Comparison of ENCODE assay signal across 10 cellular contexts in the genomic region with DNA sequence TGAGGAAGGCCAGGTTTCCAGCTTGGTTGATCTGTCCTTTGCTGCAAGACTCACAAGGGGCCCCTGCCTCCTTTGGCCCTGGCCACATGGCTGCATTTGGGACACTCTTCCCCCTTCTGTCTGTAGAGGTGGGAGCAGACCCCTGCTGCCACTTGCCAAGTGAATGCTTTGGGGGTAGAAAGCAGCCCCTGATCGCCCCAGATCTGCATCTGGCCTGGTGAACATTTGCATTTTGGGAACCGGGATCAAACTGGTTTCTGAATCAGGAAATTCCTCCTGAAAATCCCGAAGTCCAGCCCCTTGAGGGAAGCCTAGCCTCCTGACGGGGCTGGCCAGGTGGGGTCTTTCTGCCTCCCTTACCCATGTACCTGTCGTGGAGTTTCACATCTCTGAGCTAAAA.
DNase-seq lines count a peak whose midpoint lies in the region; ATAC-seq lines count a peak whose summit lies in the region.
"Had no signal": no experiment of that assay in that cellular context is flagged by ENCODE, and none has a peak within 500 bp of the region (broad histone marks: within the 10 kb centered on the region; RNA-seq: fewer than 3 reads in every experiment).

No MANE protein-coding gene starts in this region.

- H3K27ac ChIP-seq in BLaER1 treated with 17β-estradiol and CSF1 and Interleukin-3, amounts not matched to agents 10 nM and 100 nM: no peak overlapping the region
- H3K27ac ChIP-seq in rectal smooth muscle tissue (ENCODE audit: low read depth, low read length): no peak overlapping the region

- peaks cover 0 to 17% (median 7%) of the 10 kb centered on the region in 11 experiments; a peak in 9 of 22 replicates for H3K36me3 ChIP-seq in BLaER1 treated with 17β-estradiol and CSF1 and Interleukin-3, amounts not matched to agents 10 nM and 100 nM
- H3K36me3 ChIP-seq in adipocyte (ENCODE audit: control insufficient read depth, insufficient read depth, low read length, severe bottlenecking) (no peaks in the 10 kb centered on the region), iPS-15b (ENCODE audit: control insufficient read depth, insufficient read depth, low read length) (peaks cover 15% of the 10 kb centered on the region), rectal smooth muscle tissue (ENCODE audit: control insufficient read depth, insufficient read depth, low read length) (peaks cover 2% of the 10 kb centered on the region)

- H3K9ac ChIP-seq in BLaER1 treated with 17β-estradiol and CSF1 and Interleukin-3, amounts not matched to agents 10 nM and 100 nM: no peak overlapping the region
- H3K9ac ChIP-seq in adipocyte (ENCODE audit: low read length) (peak overlapping the region; percentile 25), iPS-15b (ENCODE audit: low read depth, low read length) (no peak overlapping the region), rectal smooth muscle tissue (ENCODE audit: low read length) (no peak overlapping the region)

- ATAC-seq in GM19351 (IDR thresholded peaks at IDR 0.05; ENCODE audit: unreplicated experiment): no peak

- peak overlapping the region; percentile 40 to 75 (median 68); a peak in 19 of 22 replicates for H3K4me2 ChIP-seq in BLaER1 treated with 17β-estradiol and CSF1 and Interleukin-3, amounts not matched to agents 10 nM and 100 nM

- DNase-seq in adipocyte (ENCODE audit: low read depth) (no peak), NCI-H146 treated with DMSO at 0.1 percent for 48 hours (lab: John Stamatoyannopoulos, UW; ENCODE audit: unreplicated experiment) (no peak), NCI-H2227 (lab: John Stamatoyannopoulos, UW; ENCODE audit: unreplicated experiment) (no peak)
- no peak for DNase-seq in stimulated activated CD4-positive, alpha-beta T cell treated with anti-CD3 and anti-CD28 coated beads, Interleukin-4, amount 100 ng/mL, for 1 hour
- DNase-seq: cortex of kidney, NCI-H446 treated with DMSO at 0.1 percent for 48 hours had no signal

- H3K9me3 ChIP-seq in BLaER1 treated with 17β-estradiol and CSF1 and Interleukin-3, amounts not matched to agents 10 nM and 100 nM (replicated peaks in 1 of 11): no peaks in the 10 kb centered on the region
- no peaks in the 10 kb centered on the region for H3K9me3 ChIP-seq in adipocyte (ENCODE audit: control insufficient read depth, low read length)
- H3K9me3 ChIP-seq in iPS-15b (ENCODE audit: control insufficient read depth, insufficient read depth, low read length): no peaks in the 10 kb centered on the region

- peaks cover 0 to 51% (median 36%) of the 10 kb centered on the region in 11 experiments; a peak in 18 of 22 replicates for H4K20me1 ChIP-seq in BLaER1 treated with 17β-estradiol and CSF1 and Interleukin-3, amounts not matched to agents 10 nM and 100 nM

- H3K4me3 ChIP-seq in BLaER1 treated with 17β-estradiol and CSF1 and Interleukin-3, amounts not matched to agents 10 nM and 100 nM: 0 out of 20 replicates have a peak overlapping the region, but pooled peaks of 1 of the 10 experiments have one; percentile 11
- H3K4me3 ChIP-seq in adipocyte (ENCODE audit: low read length) (peak overlapping the region; percentile 52), iPS-15b (ENCODE audit: low read depth, low read length) (peak overlapping the region; percentile 68), rectal smooth muscle tissue (ENCODE audit: low read length) (peak overlapping the region; percentile 33)

- H3K27me3 ChIP-seq in BLaER1 treated with 17β-estradiol and CSF1 and Interleukin-3, amounts not matched to agents 10 nM and 100 nM: peaks cover 39 to 54% (median 44%) of the 10 kb centered on the region in 11 experiments
- H3K27me3 ChIP-seq in adipocyte (replicated peaks; ENCODE audit: control insufficient read depth, insufficient read depth, low read length) (peaks cover 4% of the 10 kb centered on the region), iPS-15b (ENCODE audit: control insufficient read depth, insufficient read depth, low read length) (no peaks in the 10 kb centered on the region), rectal smooth muscle tissue (ENCODE audit: control insufficient read depth, insufficient read depth, low read length) (peaks cover 21% of the 10 kb centered on the region)

- H3K4me1 ChIP-seq in BLaER1 treated with 17β-estradiol and CSF1 and Interleukin-3, amounts not matched to agents 10 nM and 100 nM: peaks cover 27 to 39% (median 34%) of the 10 kb centered on the region in 10 experiments
- peaks cover 8% of the 10 kb centered on the region for H3K4me1 ChIP-seq in adipocyte (ENCODE audit: control insufficient read depth, insufficient read depth, low read length)
- peaks cover 12% of the 10 kb centered on the region for H3K4me1 ChIP-seq in iPS-15b (ENCODE audit: control insufficient read depth, insufficient read depth, low read length)
- H3K4me1 ChIP-seq in rectal smooth muscle tissue (ENCODE audit: control insufficient read depth, insufficient read depth, low read length): peaks cover 5% of the 10 kb centered on the region
